18 cellular contexts compared by ENCODE assay signal in genomic region chr10:20954519-20954918, GRCh38. TPM values are rescaled to one million over a fixed set of nuclear protein-coding genes. Genes with fewer than 3 reads are reported as not detected.
DNase-seq lines count a peak whose midpoint lies in the region; ATAC-seq and TF ChIP-seq lines count a peak whose summit lies in the region.
"Had no signal": no experiment of that assay in that cellular context is flagged by ENCODE, and none has a peak within 500 bp of the region (broad histone marks: within the 10 kb centered on the region; RNA-seq: fewer than 3 reads in every experiment).

No MANE protein-coding gene starts in this region.

- H3F3A ChIP-seq in neural progenitor cell (ENCODE audit: low read depth) = peaks cover 27% of the 10 kb centered on the region

- peak overlapping the region; percentile 14 for H3K27ac ChIP-seq in HUES48 (ENCODE audit: low read depth, low read length)
- peak overlapping the region; percentile 93 for H3K27ac ChIP-seq in neural progenitor cell
- H3K27ac ChIP-seq: A549, HL-60, KMS-11, Peyer's patch, SJCRH30 had no signal

- no peaks in the 10 kb centered on the region for H4K20me1 ChIP-seq in neural progenitor cell (ENCODE audit: low read depth)

- no peak overlapping the region for H3K4me3 Mint-ChIP-seq in neural progenitor cell
- H3K4me3 Mint-ChIP-seq: B cell had no signal

- H3K9ac ChIP-seq in HUES48 (ENCODE audit: low read depth, low read length) = no peak overlapping the region
- no peak overlapping the region for H3K9ac ChIP-seq in neural progenitor cell
- H3K9ac ChIP-seq: KMS-11 had no signal

- no peaks in the 10 kb centered on the region for H3K79me2 ChIP-seq in neural progenitor cell (ENCODE audit: low read depth)

- peak overlapping the region; percentile 64 for H3K4me2 ChIP-seq in neural progenitor cell
- H3K4me2 ChIP-seq: A549, KMS-11 had no signal

- no peaks in the 10 kb centered on the region for H3K9me3 Mint-ChIP-seq in neural progenitor cell

- H3K27ac Mint-ChIP-seq in neural progenitor cell = peak overlapping the region; percentile 77
- H3K27ac Mint-ChIP-seq: B cell had no signal

- H3K4me1 Mint-ChIP-seq in neural progenitor cell = peaks cover 41% of the 10 kb centered on the region

- peaks cover 14% of the 10 kb centered on the region for H3K9me3 ChIP-seq in HUES48 (ENCODE audit: control insufficient read depth, insufficient read depth, low read length)
- H3K9me3 ChIP-seq in neural progenitor cell (ENCODE audit: low read depth) = no peaks in the 10 kb centered on the region
- H3K9me3 ChIP-seq: A549, Peyer's patch, SJCRH30 had no signal

- no peak for ATAC-seq in HG03457 (IDR thresholded peaks at IDR 0.05; ENCODE audit: unreplicated experiment)
- ATAC-seq: A549 had no signal

- no peaks in the 10 kb centered on the region for H3K27me3 Mint-ChIP-seq in neural progenitor cell (ENCODE audit: insufficient read depth, low read depth)

- H3K4me3 ChIP-seq in HUES48 (ENCODE audit: low read depth, low read length) (no peak overlapping the region), neural progenitor cell (peak overlapping the region; percentile 6)
- H3K4me3 ChIP-seq: A549, Peyer's patch, SJCRH30 had no signal

- peak overlapping the region; percentile 35 for H2AFZ ChIP-seq in neural progenitor cell (replicated peaks)

- H3K36me3 ChIP-seq in HUES48 (ENCODE audit: control insufficient read depth, insufficient read depth, low read length) (no peaks in the 10 kb centered on the region), neural progenitor cell (no peaks in the 10 kb centered on the region)
- H3K36me3 ChIP-seq: Peyer's patch, SJCRH30 had no signal

- TF ChIP-seq CTCF in neural progenitor cell (IDR thresholded peaks at IDR 0.05) = no peak

- H3K4me1 ChIP-seq in HUES48 (ENCODE audit: control insufficient read depth, insufficient read depth, low read length) (peaks cover 10% of the 10 kb centered on the region; the same call in 1 of the 2 replicates), neural progenitor cell (peaks cover 60% of the 10 kb centered on the region)
- H3K4me1 ChIP-seq: A549, Peyer's patch, SJCRH30 had no signal

- peaks cover 5% of the 10 kb centered on the region for H3K36me3 Mint-ChIP-seq in neural progenitor cell

- DNase-seq in ecto neural progenitor cell (ENCODE audit: low spot score) (peak; percentile 82), iPS DF 4.7 (ENCODE audit: extremely low read depth, low spot score) (peak; percentile 16), neural progenitor cell (ENCODE audit: low spot score) (peak; percentile 89), C1 segment of cervical spinal cord (lab: John Stamatoyannopoulos, UW) (no peak), DMS153 treated with DMSO at 0.1 percent for 48 hours (lab: John Stamatoyannopoulos, UW; ENCODE audit: unreplicated experiment) (no peak), putamen (ENCODE audit: low spot score) (no peak)
- DNase-seq: IMR-90, NCI-H1105, NCI-H2029 treated with DMSO at 0.1 percent for 48 hours, NCI-H524 treated with DMSO at 0.1 percent for 48 hours, Peyer's patch, SJCRH30 had no signal

- H3K27me3 ChIP-seq in HUES48 (ENCODE audit: control insufficient read depth, insufficient read depth, low read length) (no peaks in the 10 kb centered on the region), neural progenitor cell (no peaks in the 10 kb centered on the region)
- H3K27me3 ChIP-seq: Peyer's patch, SJCRH30 had no signal

RNA-seq across cellular contexts. Expression of gene NEBL, which starts 57.4 kb away (rescaled TPM):
- total RNA-seq in neural progenitor cell (ENCODE audit: low replicate concordance) = 52.8 and 77.6 TPM in 2 replicates
- total RNA-seq: B cell had no signal

Comparison
In these comparisons a context has a peak if more than half of its experiments do, and no peak if none do; other contexts are left out.
1. DNase-seq: peak in ecto neural progenitor cell (single experiment), iPS DF 4.7 (single experiment) and neural progenitor cell (single experiment); none in C1 segment of cervical spinal cord (0 of 14), DMS153 treated with DMSO at 0.1 percent for 48 hours (single experiment) and putamen (single experiment).